8 cellular contexts compared by ENCODE assay signal in genomic region chr12:132142679-132143327, GRCh38. TPM values are rescaled to one million over a fixed set of nuclear protein-coding genes. Genes with fewer than 3 reads are reported as not detected.
DNase-seq lines count a peak whose midpoint lies in the region; ATAC-seq and TF ChIP-seq lines count a peak whose summit lies in the region.

No MANE protein-coding gene starts in this region.

- no peaks in the 10 kb centered on the region for H3K27me3 ChIP-seq in right atrium auricular region
- no peaks in the 10 kb centered on the region for H3K27me3 ChIP-seq in mononuclear cell (ENCODE audit: insufficient read depth, low read length)
- H3K27me3 ChIP-seq in aorta (ENCODE audit: control insufficient read depth in 1 of 2, insufficient read depth in 2 of 2, low read length in 1 of 2) = no peaks in the 10 kb centered on the region

- H3K27ac ChIP-seq in right atrium auricular region = no peak overlapping the region
- H3K27ac ChIP-seq in aorta (ENCODE audit: low read depth in 1 of 2, low read length in 2 of 2) = no peak overlapping the region

- no peaks in the 10 kb centered on the region for H3K9me3 Mint-ChIP-seq in MCF 10A (ENCODE audit: unreplicated experiment)

- no peaks in the 10 kb centered on the region for H3K9me3 ChIP-seq in right atrium auricular region
- H3K9me3 ChIP-seq in mononuclear cell (ENCODE audit: low read depth, low read length) = no peaks in the 10 kb centered on the region
- H3K9me3 ChIP-seq in aorta (ENCODE audit: control insufficient read depth, low read length) = no peaks in the 10 kb centered on the region

- TF ChIP-seq CTCF in right atrium auricular region (IDR thresholded peaks at IDR 0.05) (no peak), MCF 10A (IDR thresholded peaks at IDR 0.05; ENCODE audit: unreplicated experiment) (no peak)

- intact Hi-C loops in Right ventricle myocardium superior (cut with DNase I) = no loop called here
- intact Hi-C loops in MCF 10A (cut with micrococcal nuclease) = no loop called here
- intact Hi-C loops in aorta (cut with DNase I) = loop anchor here in 1 of 2 donors (10.0 kb wide), 1 partner anchor 248 kb away; the partner anchor contains the start of gene ULK1

- CTCF ChIA-PET in MCF 10A (lab: Yijun Ruan, JAX) = interaction anchor here (0.7 to 1.4 kb wide), 2 partner anchors 22 to 271 kb away, joined by 3 read pairs; no protein-coding TSS in a partner anchor

- H3K36me3 Mint-ChIP-seq in MCF 10A (ENCODE audit: insufficient read depth, unreplicated experiment) = peaks cover 30% of the 10 kb centered on the region

- no TSS peak for BruUV-seq in MCF 10A (replicated peaks; lab: Mats Ljungman, UMichigan)

- H3K27ac Mint-ChIP-seq in MCF 10A (ENCODE audit: low read depth, unreplicated experiment) = no peak overlapping the region

- H3K4me1 ChIP-seq in right atrium auricular region = peaks cover 0 to 24% of the 10 kb centered on the region in 2 donors
- H3K4me1 ChIP-seq in mononuclear cell (ENCODE audit: insufficient read depth, low read length) = peaks cover 27% of the 10 kb centered on the region
- no peaks in the 10 kb centered on the region for H3K4me1 ChIP-seq in aorta (ENCODE audit: control insufficient read depth in 1 of 2, insufficient read depth in 2 of 2, low read length in 2 of 2)

- H3K4me3 Mint-ChIP-seq in MCF 10A (ENCODE audit: unreplicated experiment) = peak overlapping the region; percentile 85

- 78 to 79% methylated on average over 24 of the region's 24 CpGs for WGBS in aorta, 2 donors

- H3K36me3 ChIP-seq in right atrium auricular region (peaks cover 39% of the 10 kb centered on the region), aorta (ENCODE audit: control insufficient read depth in 1 of 2, insufficient read depth in 2 of 2, low read length in 1 of 2) (no peaks in the 10 kb centered on the region)

- H3K4me3 ChIP-seq in right atrium auricular region = peak overlapping the region; percentile 87 to 99
- H3K4me3 ChIP-seq in mononuclear cell (ENCODE audit: low read length) = peak overlapping the region; percentile 79
- peak overlapping the region; percentile 67 to 82 for H3K4me3 ChIP-seq in aorta (ENCODE audit: low read length in 2 of 2)

- H3K27me3 Mint-ChIP-seq in MCF 10A (ENCODE audit: insufficient read depth, unreplicated experiment) = no peaks in the 10 kb centered on the region

- no peaks in the 10 kb centered on the region for H3K4me1 Mint-ChIP-seq in MCF 10A (ENCODE audit: insufficient read depth, unreplicated experiment)

- POLR2A ChIA-PET in MCF 10A (lab: Yijun Ruan, JAX) = no interaction called here

- ATAC-seq in Right ventricle myocardium superior (ENCODE audit: poor library complexity) = no peak
- ATAC-seq in aorta (ENCODE audit: low FRiP score) = no peak
- no peak for ATAC-seq in HG03442 (IDR thresholded peaks at IDR 0.05; ENCODE audit: unreplicated experiment)
- no peak for ATAC-seq in GM18498 (IDR thresholded peaks at IDR 0.05; ENCODE audit: unreplicated experiment)

- DNase-seq in right atrium auricular region (ENCODE audit: low spot score) = no peak
- DNase-seq in Right ventricle myocardium superior = no peak
- DNase-seq in MCF 10A (ENCODE audit: unreplicated experiment) = no peak
- peak; percentile 30 to 74 for DNase-seq in aorta
- no peak for DNase-seq in dermis blood vessel endothelial cell

RNA-seq across cellular contexts. Expression of gene DDX51, which starts 1.3 kb away (rescaled TPM):
- total RNA-seq in right atrium auricular region (1 to 10 TPM; 6.6 to 8.0 TPM), Right ventricle myocardium superior (10.3 TPM), MCF 10A (2022) (18.3 and 24.0 TPM in 2 replicates), mononuclear cell (14.8 TPM), aorta (10 to 100 TPM; 14.3 to 14.9 TPM), dermis blood vessel endothelial cell (6.8 and 7.5 TPM in 2 replicates)
- 10 to 100 TPM in 1 of 2 donors, 1 to 10 TPM in 1; 3.3 to 32.4 TPM for polyA plus RNA-seq in aorta

RNA-seq across cellular contexts. Expression of gene NOC4L, which starts 1.5 kb away (rescaled TPM):
- total RNA-seq in right atrium auricular region = 1 to 10 TPM; 6.9 to 9.9 TPM
- 9.5 TPM for total RNA-seq in Right ventricle myocardium superior
- 24.2 and 32.0 TPM in 2 replicates for total RNA-seq in MCF 10A (2022)
- total RNA-seq in mononuclear cell = 3.3 TPM
- total RNA-seq in aorta = 10 to 100 TPM; 10.8 to 12.3 TPM
- polyA plus RNA-seq in aorta = 10 to 100 TPM in 1 of 2 donors, 1 to 10 TPM in 1; 7.5 to 50.3 TPM
- 12.1 and 18.3 TPM in 2 replicates for total RNA-seq in dermis blood vessel endothelial cell

Comparison
In these comparisons a context has a peak if more than half of its experiments do, and no peak if none do; other contexts are left out.
1. DNase-seq: peak in aorta (2 of 2); none in right atrium auricular region (single experiment), Right ventricle myocardium superior (single experiment), MCF 10A (single experiment) and dermis blood vessel endothelial cell (single experiment).
2. Peak in every context shown above with its lines, with median percentiles within 50 percentile points of each other: H3K4me3 ChIP-seq.